Comparison of ENCODE assay signal across 9 cellular contexts in the genomic region with DNA sequence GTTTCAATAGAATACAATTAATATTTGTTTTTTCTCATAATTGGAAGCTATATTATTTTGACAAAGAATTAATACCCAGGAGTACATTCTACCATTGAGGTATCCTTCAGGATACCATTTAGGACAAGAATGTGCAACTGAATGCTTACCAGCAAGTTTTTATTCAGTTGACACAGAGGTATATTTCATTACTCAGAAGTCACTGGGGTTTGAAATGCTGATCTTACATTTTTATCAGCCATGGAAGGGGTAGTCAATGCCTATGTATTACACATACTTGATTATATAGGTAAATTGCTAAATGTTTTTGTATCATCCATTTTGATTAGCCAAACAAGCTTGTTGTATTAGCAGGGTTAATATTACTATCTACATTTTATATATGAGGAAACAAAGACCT. TPM values are rescaled to one million over a fixed set of nuclear protein-coding genes. Genes with fewer than 3 reads are reported as not detected.
"Had no signal": no experiment of that assay in that cellular context is flagged by ENCODE, and none has a peak within 500 bp of the region (broad histone marks: within the 10 kb centered on the region; RNA-seq: fewer than 3 reads in every experiment).

No MANE protein-coding gene starts in this region.

- H3K27ac ChIP-seq: HL-60 had no signal

- FAIRE-seq: HTR-8/SVneo, K562 had no signal

- ATAC-seq: K562 had no signal

- DNase-seq: IMR-90, KBM-7, KG1 had no signal

- H3K4me3 ChIP-seq: K562 had no signal

RNA-seq across cellular contexts. Expression of a gene that starts 48.0 kb away (rescaled TPM):
- total RNA-seq: HT-29, HT1080, IMR-90, K562 had no signal
- polyA plus RNA-seq: IgD-negative memory B cell, IMR-90, K562 had no signal
